ENCODE assay signal across 24 cellular contexts in the genomic region with DNA sequence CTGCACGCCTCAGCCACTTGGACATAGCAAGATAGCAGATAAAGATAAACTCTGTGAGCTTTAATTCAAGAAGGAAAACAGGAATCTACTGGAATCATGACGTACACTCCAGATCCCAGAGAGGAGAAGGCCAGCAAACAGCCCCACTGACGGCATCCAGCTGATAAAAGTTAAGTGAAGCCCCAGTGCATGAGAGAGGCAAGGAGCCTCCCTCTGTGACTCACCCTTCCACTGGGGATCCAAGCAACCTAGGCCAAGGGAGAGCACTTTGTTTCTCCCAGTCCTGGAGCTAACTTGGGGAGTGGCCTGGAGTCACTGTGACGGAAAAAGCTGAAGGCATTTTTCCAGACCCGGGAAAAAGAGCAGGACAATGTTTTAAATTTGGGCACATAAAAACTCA.
DNase-seq lines count a peak whose midpoint lies in the region; ATAC-seq, FAIRE-seq and TF ChIP-seq lines count a peak whose summit lies in the region.
"Had no signal": no experiment of that assay in that cellular context is flagged by ENCODE, and none has a peak within 500 bp of the region (broad histone marks: within the 10 kb centered on the region; RNA-seq: fewer than 3 reads in every experiment).

No MANE protein-coding gene starts in this region.

- H3K4me2 ChIP-seq in astrocyte (ENCODE audit: low read length) = no peak overlapping the region
- H3K4me2 ChIP-seq: A549 had no signal

- H3K27ac Mint-ChIP-seq in astrocyte (ENCODE audit: unreplicated experiment) = peak overlapping the region; percentile 51
- H3K27ac Mint-ChIP-seq: activated CD4-positive, alpha-beta memory T cell treated with anti-CD3 and anti-CD28 coated beads for 36 hours; memory B cell; naive thymus-derived CD4-positive, alpha-beta T cell; stimulated activated naive CD8-positive, alpha-beta T cell treated with anti-CD3 and anti-CD28 coated beads, Interleukin-15, amount 100 ng/mL, for 72 hours had no signal

- no peaks in the 10 kb centered on the region for H3K27me3 ChIP-seq in astrocyte (ENCODE audit: insufficient read depth, low read length)
- no peaks in the 10 kb centered on the region for H3K27me3 ChIP-seq in foreskin keratinocyte
- no peaks in the 10 kb centered on the region for H3K27me3 ChIP-seq in H7 (ENCODE audit: control insufficient read depth, insufficient read depth, low read length)
- no peaks in the 10 kb centered on the region for H3K27me3 ChIP-seq in esophagus squamous epithelium
- H3K27me3 ChIP-seq: tibial nerve had no signal

- H4K20me1 ChIP-seq in astrocyte (ENCODE audit: insufficient read depth, low read length) = no peaks in the 10 kb centered on the region

- H3K27ac ChIP-seq in astrocyte (ENCODE audit: low read depth, low read length) (no peak overlapping the region), foreskin keratinocyte (no peak overlapping the region), esophagus squamous epithelium (no peak overlapping the region)
- H3K27ac ChIP-seq: A549, tibial nerve had no signal

- H3K36me3 Mint-ChIP-seq in astrocyte (ENCODE audit: low read depth, unreplicated experiment) = peaks cover 40% of the 10 kb centered on the region

- no peak overlapping the region for H3K4me3 ChIP-seq in astrocyte (ENCODE audit: insufficient read depth, low read depth, low read length)
- H3K4me3 ChIP-seq in H7 (ENCODE audit: insufficient read depth, low read depth, low read length) = no peak overlapping the region
- H3K4me3 ChIP-seq in esophagus squamous epithelium = no peak overlapping the region
- H3K4me3 ChIP-seq: A549, tibial nerve had no signal

- H3K9me3 ChIP-seq in astrocyte (ENCODE audit: insufficient read depth, low read depth, low read length) = no peaks in the 10 kb centered on the region
- peaks cover 0 to 20% (median 8%) of the 10 kb centered on the region in 3 donors for H3K9me3 ChIP-seq in esophagus squamous epithelium

- no peaks in the 10 kb centered on the region for H3K27me3 Mint-ChIP-seq in astrocyte (ENCODE audit: low read depth, unreplicated experiment)
- H3K27me3 Mint-ChIP-seq: activated CD4-positive, alpha-beta memory T cell treated with anti-CD3 and anti-CD28 coated beads for 36 hours; memory B cell; naive thymus-derived CD4-positive, alpha-beta T cell; stimulated activated naive CD8-positive, alpha-beta T cell treated with anti-CD3 and anti-CD28 coated beads, Interleukin-15, amount 100 ng/mL, for 72 hours had no signal

- TF ChIP-seq CTCF in astrocyte (IDR thresholded peaks at IDR 0.05; ENCODE audit: insufficient read depth, low read depth, low read length) (no peak), foreskin keratinocyte (conservative IDR thresholded peaks at IDR 0.05) (no peak), esophagus squamous epithelium (IDR thresholded peaks at IDR 0.05) (no peak)

- peaks cover 30% of the 10 kb centered on the region for H3K9me3 Mint-ChIP-seq in astrocyte (ENCODE audit: unreplicated experiment)

- WGBS in esophagus squamous epithelium, 2 donors = 90 to 98% methylated on average over 4 to 5 of the region's 5 CpGs

- H3K4me3 Mint-ChIP-seq in astrocyte (ENCODE audit: unreplicated experiment) = no peak overlapping the region
- H3K4me3 Mint-ChIP-seq: activated CD4-positive, alpha-beta memory T cell treated with anti-CD3 and anti-CD28 coated beads for 36 hours; memory B cell; naive thymus-derived CD4-positive, alpha-beta T cell; stimulated activated naive CD8-positive, alpha-beta T cell treated with anti-CD3 and anti-CD28 coated beads, Interleukin-15, amount 100 ng/mL, for 72 hours had no signal

- H3K4me1 ChIP-seq in astrocyte (ENCODE audit: insufficient read depth, low read length) (peaks cover 6% of the 10 kb centered on the region), foreskin keratinocyte (no peaks in the 10 kb centered on the region), esophagus squamous epithelium (no peaks in the 10 kb centered on the region)
- H3K4me1 ChIP-seq: A549, Caco-2, tibial nerve had no signal

- H3K4me1 Mint-ChIP-seq in astrocyte (ENCODE audit: low read depth, unreplicated experiment) = peaks cover 8% of the 10 kb centered on the region
- H3K4me1 Mint-ChIP-seq: stimulated activated naive CD8-positive, alpha-beta T cell treated with anti-CD3 and anti-CD28 coated beads, Interleukin-15, amount 100 ng/mL, for 72 hours had no signal

- no peak for FAIRE-seq in astrocyte (lab: Jason Lieb, UNC)
- FAIRE-seq: A549 had no signal

- no peak overlapping the region for H3K9ac ChIP-seq in astrocyte (ENCODE audit: low read length)

- H3K79me2 ChIP-seq in astrocyte (ENCODE audit: insufficient read depth, low read length) = peaks cover 5% of the 10 kb centered on the region

- ATAC-seq in left cardiac atrium (peak in 1 of 2 donors; percentile 59), foreskin keratinocyte (peak; percentile 43)
- ATAC-seq: A549; naive thymus-derived CD4-positive, alpha-beta T cell; stimulated activated naive CD8-positive, alpha-beta T cell treated with anti-CD3 and anti-CD28 coated beads, Interleukin-15, amount 100 ng/mL, for 72 hours had no signal

- DNase-seq in left cardiac atrium (peak; percentile 21), cardiac septum (ENCODE audit: low spot score) (no peak), astrocyte (ENCODE audit: low read depth) (peak; percentile 67), foreskin keratinocyte (no peak), Kasumi-1 (lab: John Stamatoyannopoulos, UW) (no peak), H7 (no peak), esophagus squamous epithelium (lab: John Stamatoyannopoulos, UW) (no peak), NCI-H748 (lab: John Stamatoyannopoulos, UW; ENCODE audit: unreplicated experiment) (no peak)
- DNase-seq: activated CD4-positive, alpha-beta memory T cell treated with anti-CD3 and anti-CD28 coated beads for 36 hours; activated CD4-positive, CD25-positive, alpha-beta regulatory T cell; activated effector memory CD4-positive, alpha-beta T cell treated with Interleukin-2 at 50 U/mL for 16 hours; Caco-2; cortex of kidney; DND-41; naive thymus-derived CD4-positive, alpha-beta T cell; NCI-H1105; NCI-H524 treated with DMSO at 0.1 percent for 48 hours; retina; RPMI8226; stimulated activated naive CD8-positive, alpha-beta T cell treated with anti-CD3 and anti-CD28 coated beads, Interleukin-15, amount 100 ng/mL, for 72 hours; T1000 had no signal

- H2AFZ ChIP-seq in astrocyte (ENCODE audit: low read depth, low read length) = no peak overlapping the region

- intact Hi-C loops in left cardiac atrium (cut with DNase I) (no loop called here), cardiac septum (cut with DNase I) (no loop called here), esophagus squamous epithelium (cut with DNase I) (no loop called here)

- no peak for TF ChIP-seq POLR2A in esophagus squamous epithelium (IDR thresholded peaks at IDR 0.05)

- H3K36me3 ChIP-seq in astrocyte (ENCODE audit: insufficient read depth, low read length) (no peaks in the 10 kb centered on the region), H7 (replicated peaks; ENCODE audit: control insufficient read depth, insufficient read depth, low read length) (no peaks in the 10 kb centered on the region), esophagus squamous epithelium (no peaks in the 10 kb centered on the region)

Comparison
In these comparisons a context has a peak if more than half of its experiments do, and no peak if none do; other contexts are left out.
1. DNase-seq: peak in left cardiac atrium (single experiment) and astrocyte (single experiment); none in cardiac septum (single experiment), foreskin keratinocyte (0 of 2), Kasumi-1 (0 of 2), H7 (single experiment), esophagus squamous epithelium (single experiment) and NCI-H748 (single experiment).